Comparison of ENCODE assay signal across 8 cellular contexts in genomic region chr9:75027187-75028107, GRCh38. TPM values are rescaled to one million over a fixed set of nuclear protein-coding genes. Genes with fewer than 3 reads are reported as not detected.
DNase-seq lines count a peak whose midpoint lies in the region; ATAC-seq and TF ChIP-seq lines count a peak whose summit lies in the region.

No MANE protein-coding gene starts in this region.

- POLR2A ChIA-PET in activated CD4-positive, alpha-beta T cell treated with anti-CD3 and anti-CD28 coated beads, Interleukin-2, amount 10 ng/mL, durations not matched to agents 7 days and 5 days (lab: Charles Lee), result interaction anchor here (0.6 to 2.0 kb wide), 2 partner anchors 60 to 75 kb away, joined by 3 to 9 read pairs; partner anchors contain the start of genes C9orf40, NMRK1 and OSTF1

- H3K27me3 ChIP-seq in mesenchymal stem cell (ENCODE audit: control insufficient read depth in 1 of 2, insufficient read depth in 1 of 2, low read length in 2 of 2), result no peaks in the 10 kb centered on the region

- H3K4me3 ChIP-seq in NB4 (ENCODE audit: low read depth, low read length) (peak overlapping the region; percentile 89), mesenchymal stem cell (ENCODE audit: insufficient read depth in 1 of 2, low read depth in 1 of 2, low read length in 2 of 2) (peak overlapping the region; percentile 84 to 96)

- peaks cover 3% of the 10 kb centered on the region for H3K4me1 ChIP-seq in mesenchymal stem cell (ENCODE audit: control insufficient read depth, insufficient read depth, low read depth, low read length)

- peak overlapping the region; percentile 73 to 83 for H3K4ac ChIP-seq in mesenchymal stem cell (ENCODE audit: low read depth in 1 of 2, low read length in 2 of 2)

- TF ChIP-seq POLR2A in NB4 (IDR thresholded peaks at IDR 0.05; ENCODE audit: extremely low read depth, insufficient read length), result no peak

- H3K27ac Mint-ChIP-seq in activated CD4-positive, alpha-beta T cell treated with anti-CD3 and anti-CD28 coated beads, Interleukin-2, amount 10 ng/mL, durations not matched to agents 7 days and 5 days, result peak overlapping the region; percentile 97

- peak overlapping the region; percentile 94 for H2BK15ac ChIP-seq in mesenchymal stem cell (ENCODE audit: low read depth, poor library complexity, severe bottlenecking)

- H2AK5ac ChIP-seq in mesenchymal stem cell (ENCODE audit: low read length, severe bottlenecking), result no peak overlapping the region

- peak overlapping the region; percentile 78 for H3K4me2 ChIP-seq in mesenchymal stem cell (ENCODE audit: low read length, poor library complexity, severe bottlenecking)

- peak; percentile 39 for ATAC-seq in HG02610 (IDR thresholded peaks at IDR 0.05; ENCODE audit: unreplicated experiment)

- H2BK12ac ChIP-seq in mesenchymal stem cell (ENCODE audit: low read length in 2 of 2), result peak overlapping the region; percentile 5 to 60

- peak overlapping the region; percentile 94 to 95 for H3K18ac ChIP-seq in mesenchymal stem cell (ENCODE audit: low read depth in 1 of 2, low read length in 2 of 2)

- H3K79me1 ChIP-seq in mesenchymal stem cell (replicated peaks; ENCODE audit: low read length, poor library complexity, severe bottlenecking), result peaks cover 10% of the 10 kb centered on the region

- H3K23ac ChIP-seq in mesenchymal stem cell (ENCODE audit: low read length in 2 of 2), result peak overlapping the region in 1 of 2 experiments; percentile 8

- peak in 2 of 3 experiments; percentile 5 to 87 for DNase-seq in NCI-H1417 (lab: John Stamatoyannopoulos, UW)
- DNase-seq in NCI-H1417 treated with DMSO at 0.1 percent for 48 hours (lab: John Stamatoyannopoulos, UW), result no peak
- DNase-seq in NB4 (ENCODE audit: low read depth), result peak; percentile 68
- DNase-seq in activated CD4-positive, alpha-beta T cell treated with anti-CD3 and anti-CD28 coated beads, Interleukin-2, amount 10 ng/mL, durations not matched to agents 7 days and 5 days, result peak; percentile 45
- DNase-seq in effector CD8-positive, alpha-beta T cell (lab: John Stamatoyannopoulos, UW), result peak; percentile 44
- peak; percentile 53 for DNase-seq in mesenchymal stem cell
- peak; percentile 22 for DNase-seq in stimulated activated CD8-positive, alpha-beta memory T cell treated with anti-CD3 and anti-CD28 coated beads, Interleukin-15, amount 100 ng/mL, for 24 hours (ENCODE audit: low read depth)

- TF ChIP-seq CTCF in NB4 (IDR thresholded peaks at IDR 0.05; ENCODE audit: low read depth, low read length), result no peak

- H3K14ac ChIP-seq in mesenchymal stem cell (ENCODE audit: low read length in 2 of 2), result peak overlapping the region; percentile 27 to 84

- no peaks in the 10 kb centered on the region for H3K36me3 ChIP-seq in mesenchymal stem cell (ENCODE audit: control insufficient read depth in 1 of 2, insufficient read depth in 2 of 2, low read depth in 1 of 2, low read length in 2 of 2)

- H3K4me3 Mint-ChIP-seq in activated CD4-positive, alpha-beta T cell treated with anti-CD3 and anti-CD28 coated beads, Interleukin-2, amount 10 ng/mL, durations not matched to agents 7 days and 5 days, result peak overlapping the region; percentile 98

- H3K9ac ChIP-seq in mesenchymal stem cell (ENCODE audit: low read length), result peak overlapping the region; percentile 92

- H3K9me3 Mint-ChIP-seq in activated CD4-positive, alpha-beta T cell treated with anti-CD3 and anti-CD28 coated beads, Interleukin-2, amount 10 ng/mL, durations not matched to agents 7 days and 5 days, result no peaks in the 10 kb centered on the region

- H3K36me3 Mint-ChIP-seq in activated CD4-positive, alpha-beta T cell treated with anti-CD3 and anti-CD28 coated beads, Interleukin-2, amount 10 ng/mL, durations not matched to agents 7 days and 5 days (ENCODE audit: low read depth), result peaks cover 11% of the 10 kb centered on the region

- H2BK120ac ChIP-seq in mesenchymal stem cell (ENCODE audit: low read depth, low read length), result peak overlapping the region; percentile 90

- peak overlapping the region; percentile 4 for H3K27ac ChIP-seq in mesenchymal stem cell (ENCODE audit: low read length, poor library complexity, severe bottlenecking)

- H4K8ac ChIP-seq in mesenchymal stem cell (ENCODE audit: low read length), result peak overlapping the region; percentile 97

- under 1% methylated on average over 37 of the region's 59 CpGs for WGBS in mesenchymal stem cell

- H4K91ac ChIP-seq in mesenchymal stem cell (ENCODE audit: low read length), result peak overlapping the region; percentile 85

- no peaks in the 10 kb centered on the region for H3K27me3 Mint-ChIP-seq in activated CD4-positive, alpha-beta T cell treated with anti-CD3 and anti-CD28 coated beads, Interleukin-2, amount 10 ng/mL, durations not matched to agents 7 days and 5 days

- peak overlapping the region; percentile 94 for H2BK5ac ChIP-seq in mesenchymal stem cell (ENCODE audit: low read depth, low read length, poor library complexity, severe bottlenecking)

- no peaks in the 10 kb centered on the region for H3K9me3 ChIP-seq in mesenchymal stem cell (ENCODE audit: control insufficient read depth, low read length)

- H3K4me1 Mint-ChIP-seq in activated CD4-positive, alpha-beta T cell treated with anti-CD3 and anti-CD28 coated beads, Interleukin-2, amount 10 ng/mL, durations not matched to agents 7 days and 5 days, result peaks cover 42% of the 10 kb centered on the region

- H2AFZ ChIP-seq in mesenchymal stem cell (ENCODE audit: low read depth, low read length), result peak overlapping the region; percentile 33

- CTCF ChIA-PET in activated CD4-positive, alpha-beta T cell treated with anti-CD3 and anti-CD28 coated beads, Interleukin-2, amount 10 ng/mL, durations not matched to agents 7 days and 5 days (lab: Charles Lee), result interaction anchor here (0.6 to 2.8 kb wide), 7 partner anchors 11 to 1354 kb away, joined by 3 to 22 read pairs (median 4); partner anchors contain the start of gene C9orf40

RNA-seq across cellular contexts. Expression of gene CARNMT1, which starts 0.6 kb away (rescaled TPM):
- total RNA-seq in activated CD4-positive, alpha-beta T cell treated with anti-CD3 and anti-CD28 coated beads, Interleukin-2, amount 10 ng/mL, durations not matched to agents 7 days and 5 days, result 10 to 100 TPM; 28.7 to 32.3 TPM
- polyA plus RNA-seq in mesenchymal stem cell (2013, experiment 1 of 2), result 10.2 TPM
- polyA plus RNA-seq in mesenchymal stem cell (2013, experiment 2 of 2), result 10.4 TPM
